ENCODE assay signal across 19 cellular contexts in the genomic region with DNA sequence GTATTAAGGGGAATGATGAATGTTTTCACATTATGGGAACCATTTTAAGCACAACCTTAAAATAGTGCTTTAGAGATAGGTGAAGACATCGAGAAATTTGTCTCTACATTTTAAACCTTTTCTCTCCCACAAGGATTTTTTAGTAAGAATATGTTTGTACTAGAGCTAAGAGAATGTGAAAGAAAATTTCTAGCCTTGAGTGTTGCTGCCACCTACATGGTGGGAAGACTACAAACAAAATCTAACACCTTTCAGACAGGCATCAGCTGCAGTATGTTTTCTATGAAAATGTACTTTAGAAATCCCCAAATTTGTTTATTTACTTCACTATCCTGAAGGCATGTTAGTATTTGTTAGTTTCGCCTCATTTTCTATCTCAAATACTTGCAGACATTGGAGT.
A peak's percentile ranks its signal among the peaks of the same experiment; 100 is the strongest.
DNase-seq lines count a peak whose midpoint lies in the region; ATAC-seq and TF ChIP-seq lines count a peak whose summit lies in the region.
"Had no signal": no experiment of that assay in that cellular context is flagged by ENCODE, and none has a peak within 500 bp of the region (broad histone marks: within the 10 kb centered on the region; RNA-seq: fewer than 3 reads in every experiment).

No MANE protein-coding gene starts in this region.

- no peak overlapping the region for H3K4me2 ChIP-seq in DND-41 (ENCODE audit: insufficient read depth, low read length)

- H3K4me3 Mint-ChIP-seq in chondrocyte (ENCODE audit: unreplicated experiment) (no peak overlapping the region), neural crest cell (no peak overlapping the region), HFFc6 (no peak overlapping the region)
- H3K4me3 Mint-ChIP-seq in stimulated activated memory B cell treated with anti-CD40 and anti-IgM and Interleukin-4, amounts not matched to agents 10 μg/mL and 1 μg/mL and 100 μg/mL, for 72 hours = no peak overlapping the region
- H3K4me3 Mint-ChIP-seq in activated T-cell treated with anti-CD3 and anti-CD28 coated beads, Interleukin-2, amount 50 U/mL, for 72 hours = no peak overlapping the region
- H3K4me3 Mint-ChIP-seq: nephron progenitor cell; stimulated activated naive CD8-positive, alpha-beta T cell treated with anti-CD3 and anti-CD28 coated beads, Interleukin-15, amount 100 ng/mL, for 72 hours had no signal

- H3K36me3 Mint-ChIP-seq in chondrocyte (ENCODE audit: low read depth) (no peaks in the 10 kb centered on the region), neural crest cell (ENCODE audit: low read depth) (no peaks in the 10 kb centered on the region), HFFc6 (ENCODE audit: low read depth) (no peaks in the 10 kb centered on the region)
- no peaks in the 10 kb centered on the region for H3K36me3 Mint-ChIP-seq in stimulated activated memory B cell treated with anti-CD40 and anti-IgM and Interleukin-4, amounts not matched to agents 10 μg/mL and 1 μg/mL and 100 μg/mL, for 72 hours
- no peaks in the 10 kb centered on the region for H3K36me3 Mint-ChIP-seq in activated T-cell treated with anti-CD3 and anti-CD28 coated beads, Interleukin-2, amount 50 U/mL, for 72 hours (ENCODE audit: insufficient read depth in 2 of 2)

- H3K9me3 ChIP-seq in DND-41 (ENCODE audit: insufficient read depth, low read length, severe bottlenecking) = no peaks in the 10 kb centered on the region
- H3K9me3 ChIP-seq: left lung, upper lobe of right lung had no signal

- no peak for DNase-seq in DND-41
- DNase-seq in LNCaP clone FGC (ENCODE audit: low read depth) = no peak
- DNase-seq in chondrocyte (ENCODE audit: low spot score) = no peak
- DNase-seq in neural crest cell (ENCODE audit: low read depth, low spot score) = no peak
- no peak for DNase-seq in activated T-cell treated with anti-CD3 and anti-CD28 coated beads, Interleukin-2, amount 50 U/mL, for 72 hours
- no peak for DNase-seq in HFFc6
- no peak for DNase-seq in SHP77 treated with DMSO at 0.1 percent for 48 hours (lab: John Stamatoyannopoulos, UW)
- DNase-seq: activated CD4-positive, alpha-beta T cell treated with anti-CD3 and anti-CD28 coated beads for 48 hours; activated effector memory CD4-positive, alpha-beta T cell treated with anti-CD3 and anti-CD28 coated beads, Interleukin-2, amount 50 U/mL, for 16 hours; IMR-90; left lung; NCI-H1417 treated with DMSO at 0.1 percent for 48 hours; nephron progenitor cell; stimulated activated CD4-positive, alpha-beta T cell treated with anti-CD3 and anti-CD28 coated beads, Interleukin-4, amount 100 ng/mL, for 1 hour; stimulated activated naive CD8-positive, alpha-beta T cell treated with anti-CD3 and anti-CD28 coated beads, Interleukin-15, amount 100 ng/mL, for 72 hours; upper lobe of right lung had no signal

- H3K79me2 ChIP-seq in DND-41 (ENCODE audit: insufficient read depth, low read length) = no peaks in the 10 kb centered on the region

- no peak overlapping the region for H3K27ac ChIP-seq in DND-41 (ENCODE audit: low read length)
- H3K27ac ChIP-seq: coronary artery, HL-60, left lung, upper lobe of right lung had no signal

- ATAC-seq in DND-41 (ENCODE audit: insufficient read depth, low read depth) = no peak
- ATAC-seq in stimulated activated memory B cell treated with anti-CD40 and anti-IgM and Interleukin-4, amounts not matched to agents 10 μg/mL and 1 μg/mL and 100 μg/mL, for 72 hours = no peak
- ATAC-seq in activated T-cell treated with anti-CD3 and anti-CD28 coated beads, Interleukin-2, amount 50 U/mL, for 72 hours (replicated peaks in 1 of 2) = no peak
- ATAC-seq: left lung; stimulated activated naive CD8-positive, alpha-beta T cell treated with anti-CD3 and anti-CD28 coated beads, Interleukin-15, amount 100 ng/mL, for 72 hours; upper lobe of right lung had no signal

- no peak overlapping the region for H3K9ac ChIP-seq in DND-41 (ENCODE audit: low read depth, low read length)

- H3K9me3 Mint-ChIP-seq in chondrocyte (ENCODE audit: low read depth) (peaks cover 2% of the 10 kb centered on the region), neural crest cell (no peaks in the 10 kb centered on the region), HFFc6 (peaks cover 48% of the 10 kb centered on the region)
- H3K9me3 Mint-ChIP-seq in stimulated activated memory B cell treated with anti-CD40 and anti-IgM and Interleukin-4, amounts not matched to agents 10 μg/mL and 1 μg/mL and 100 μg/mL, for 72 hours = peaks cover 2% of the 10 kb centered on the region
- peaks cover 0 to 4% of the 10 kb centered on the region in 2 donors for H3K9me3 Mint-ChIP-seq in activated T-cell treated with anti-CD3 and anti-CD28 coated beads, Interleukin-2, amount 50 U/mL, for 72 hours
- H3K9me3 Mint-ChIP-seq: nephron progenitor cell; stimulated activated naive CD8-positive, alpha-beta T cell treated with anti-CD3 and anti-CD28 coated beads, Interleukin-15, amount 100 ng/mL, for 72 hours had no signal

- H3K27me3 Mint-ChIP-seq in chondrocyte (ENCODE audit: low read depth) = peaks cover 10% of the 10 kb centered on the region
- H3K27me3 Mint-ChIP-seq in neural crest cell (ENCODE audit: low read depth) = no peaks in the 10 kb centered on the region
- no peaks in the 10 kb centered on the region for H3K27me3 Mint-ChIP-seq in stimulated activated memory B cell treated with anti-CD40 and anti-IgM and Interleukin-4, amounts not matched to agents 10 μg/mL and 1 μg/mL and 100 μg/mL, for 72 hours
- no peaks in the 10 kb centered on the region for H3K27me3 Mint-ChIP-seq in activated T-cell treated with anti-CD3 and anti-CD28 coated beads, Interleukin-2, amount 50 U/mL, for 72 hours (ENCODE audit: low read depth)
- no peaks in the 10 kb centered on the region; the same call in 1 of the 2 replicates for H3K27me3 Mint-ChIP-seq in HFFc6 (ENCODE audit: insufficient read depth)
- H3K27me3 Mint-ChIP-seq: stimulated activated naive CD8-positive, alpha-beta T cell treated with anti-CD3 and anti-CD28 coated beads, Interleukin-15, amount 100 ng/mL, for 72 hours had no signal

- no peaks in the 10 kb centered on the region for H3K4me1 Mint-ChIP-seq in chondrocyte (ENCODE audit: low read depth)
- no peaks in the 10 kb centered on the region for H3K4me1 Mint-ChIP-seq in neural crest cell
- H3K4me1 Mint-ChIP-seq in stimulated activated memory B cell treated with anti-CD40 and anti-IgM and Interleukin-4, amounts not matched to agents 10 μg/mL and 1 μg/mL and 100 μg/mL, for 72 hours = no peaks in the 10 kb centered on the region
- no peaks in the 10 kb centered on the region for H3K4me1 Mint-ChIP-seq in activated T-cell treated with anti-CD3 and anti-CD28 coated beads, Interleukin-2, amount 50 U/mL, for 72 hours (ENCODE audit: low read depth)
- no peaks in the 10 kb centered on the region for H3K4me1 Mint-ChIP-seq in HFFc6 (ENCODE audit: low read depth)
- H3K4me1 Mint-ChIP-seq: nephron progenitor cell; stimulated activated naive CD8-positive, alpha-beta T cell treated with anti-CD3 and anti-CD28 coated beads, Interleukin-15, amount 100 ng/mL, for 72 hours had no signal

- H3K4me3 ChIP-seq in DND-41 (ENCODE audit: low read depth in 1 of 2, low read length in 2 of 2) = no peak overlapping the region
- H3K4me3 ChIP-seq in LNCaP clone FGC (ENCODE audit: low read depth, low read length) = no peak overlapping the region
- H3K4me3 ChIP-seq: coronary artery, left lung, upper lobe of right lung had no signal

- H3K36me3 ChIP-seq in DND-41 (ENCODE audit: insufficient read depth, low read length) = no peaks in the 10 kb centered on the region
- H3K36me3 ChIP-seq: left lung, upper lobe of right lung had no signal

- H3K27me3 ChIP-seq in DND-41 (ENCODE audit: insufficient read depth, low read length, poor library complexity) = no peaks in the 10 kb centered on the region
- H3K27me3 ChIP-seq: left lung, upper lobe of right lung had no signal

- H3K27ac Mint-ChIP-seq in chondrocyte (ENCODE audit: unreplicated experiment) (no peak overlapping the region), neural crest cell (ENCODE audit: unreplicated experiment) (no peak overlapping the region), HFFc6 (no peak overlapping the region)
- H3K27ac Mint-ChIP-seq in stimulated activated memory B cell treated with anti-CD40 and anti-IgM and Interleukin-4, amounts not matched to agents 10 μg/mL and 1 μg/mL and 100 μg/mL, for 72 hours = no peak overlapping the region
- H3K27ac Mint-ChIP-seq in activated T-cell treated with anti-CD3 and anti-CD28 coated beads, Interleukin-2, amount 50 U/mL, for 72 hours = no peak overlapping the region
- H3K27ac Mint-ChIP-seq: nephron progenitor cell had no signal

- TF ChIP-seq CTCF in DND-41 (IDR thresholded peaks at IDR 0.05; ENCODE audit: borderline replicate concordance, extremely low read depth, low read length, poor library complexity, severe bottlenecking) = peak; percentile 22
- TF ChIP-seq CTCF in LNCaP clone FGC (IDR thresholded peaks at IDR 0.05; ENCODE audit: control insufficient read depth, extremely low read depth, insufficient read depth) = peak; percentile 37; the same call in 1 of the 2 replicates
- peak; percentile 12 for TF ChIP-seq CTCF in chondrocyte (IDR thresholded peaks at IDR 0.05)
- TF ChIP-seq CTCF in neural crest cell (conservative IDR thresholded peaks at IDR 0.05) = peak; percentile 43
- no peak for TF ChIP-seq CTCF in HFFc6 (IDR thresholded peaks at IDR 0.05)

- no peaks in the 10 kb centered on the region for H4K20me1 ChIP-seq in DND-41 (ENCODE audit: insufficient read depth, low read length)

- no peak overlapping the region for H2AFZ ChIP-seq in DND-41 (ENCODE audit: low read depth, low read length)

- H3K4me1 ChIP-seq in DND-41 (ENCODE audit: insufficient read depth, low read length) = no peaks in the 10 kb centered on the region
- H3K4me1 ChIP-seq: left lung, upper lobe of right lung had no signal
